Comparison of ENCODE assay signal across 22 cellular contexts in genomic region chr20:31831211-31831610, GRCh38. TPM values are rescaled to one million over a fixed set of nuclear protein-coding genes. Genes with fewer than 3 reads are reported as not detected.
DNase-seq lines count a peak whose midpoint lies in the region; ATAC-seq and TF ChIP-seq lines count a peak whose summit lies in the region.
"Had no signal": no experiment of that assay in that cellular context is flagged by ENCODE, and none has a peak within 500 bp of the region (broad histone marks: within the 10 kb centered on the region; RNA-seq: fewer than 3 reads in every experiment).

No MANE protein-coding gene starts in this region.

- H3K9me3 ChIP-seq in SK-N-SH: no peaks in the 10 kb centered on the region
- no peaks in the 10 kb centered on the region for H3K9me3 ChIP-seq in neuronal stem cell (replicated peaks in 1 of 2; ENCODE audit: control insufficient read depth in 2 of 2, insufficient read depth in 1 of 2, low read depth in 1 of 2, low read length in 2 of 2)
- H3K9me3 ChIP-seq in gastrocnemius medialis: no peaks in the 10 kb centered on the region
- H3K9me3 ChIP-seq: BE2C; BLaER1 treated with 17β-estradiol and CSF1 and Interleukin-3, amounts not matched to agents 10 nM and 100 nM had no signal

- H3F3A ChIP-seq in SK-N-SH (replicated peaks; ENCODE audit: insufficient read depth): peaks cover 9% of the 10 kb centered on the region

- H3K4me3 Mint-ChIP-seq in activated T-helper 17 cell treated with anti-CD3 and anti-CD28 coated beads, Interleukin-2, amount 50 U/mL, for 72 hours: no peak overlapping the region
- H3K4me3 Mint-ChIP-seq: CD14-positive monocyte; CD4-positive, alpha-beta T cell; CD8-positive, alpha-beta memory T cell had no signal

- CTCF ChIA-PET in SK-N-SH (lab: Yijun Ruan, JAX): interaction anchor here (1.8 to 15.5 kb wide), 4 partner anchors 7 to 107 kb away, joined by 5 to 174 read pairs (median 44); partner anchors contain the start of gene FOXS1

- H2BK12ac ChIP-seq in neuronal stem cell (ENCODE audit: low read length): peak overlapping the region; percentile 93

- H2AFZ ChIP-seq in SK-N-SH (ENCODE audit: low read depth): no peak overlapping the region
- no peak overlapping the region for H2AFZ ChIP-seq in neuronal stem cell (ENCODE audit: low read length)

- in situ Hi-C loops in gastrocnemius medialis (cut with MboI; ENCODE audit: low sequenced_read_pairs in 4 of 4): loop anchor here in 1 of 4 donors (25.0 kb wide), 1 partner anchor 94 kb away; the partner anchor contains the start of gene TPX2

- TF ChIP-seq EP300 in SK-N-SH (IDR thresholded peaks at IDR 0.05; ENCODE audit: borderline replicate concordance in 1 of 2, low read depth in 1 of 2, low read length in 1 of 2): no peak

- H3K27me3 ChIP-seq in SK-N-SH (ENCODE audit: insufficient read depth): no peaks in the 10 kb centered on the region
- H3K27me3 ChIP-seq in neuronal stem cell (ENCODE audit: control insufficient read depth in 3 of 3, insufficient read depth in 3 of 3, low read depth in 1 of 3, low read length in 3 of 3): no peaks in the 10 kb centered on the region
- no peaks in the 10 kb centered on the region for H3K27me3 ChIP-seq in gastrocnemius medialis
- H3K27me3 ChIP-seq: BE2C had no signal

- H4K8ac ChIP-seq in neuronal stem cell (ENCODE audit: low read depth, low read length): no peak overlapping the region

- 91% methylated on average over 6 of the region's 6 CpGs for WGBS in SK-N-SH (ENCODE audit: low lambda C conversion rate)
- no CpG with 5 or more reads among the region's 6 CpGs for WGBS in neuronal stem cell (ENCODE audit: extremely low coverage in 2 of 2, insufficient read length in 2 of 2, insufficient replicate concordance in 1 of 2), 2 donors

- H3K14ac ChIP-seq in neuronal stem cell (ENCODE audit: low read length): peak overlapping the region; percentile 74

- peak overlapping the region; percentile 49 for H2AK5ac ChIP-seq in neuronal stem cell (ENCODE audit: low read depth, low read length)

- no peak overlapping the region for H3K27ac Mint-ChIP-seq in activated T-helper 17 cell treated with anti-CD3 and anti-CD28 coated beads, Interleukin-2, amount 50 U/mL, for 72 hours
- H3K27ac Mint-ChIP-seq: CD14-positive monocyte; CD4-positive, alpha-beta T cell; CD8-positive, alpha-beta memory T cell had no signal

- peak overlapping the region; percentile 47 for H2BK5ac ChIP-seq in neuronal stem cell (ENCODE audit: low read length)

- H3K4ac ChIP-seq in neuronal stem cell (ENCODE audit: low read length): no peak overlapping the region

- H4K91ac ChIP-seq in neuronal stem cell (ENCODE audit: low read depth, low read length, poor library complexity): no peak overlapping the region

- H3K79me1 ChIP-seq in neuronal stem cell (ENCODE audit: low read depth, low read length): no peaks in the 10 kb centered on the region

- H3K27ac ChIP-seq in SK-N-SH (ENCODE audit: low read depth in 2 of 2, low read length in 1 of 2) (no peak overlapping the region), neuronal stem cell (replicated peaks; ENCODE audit: low read length) (no peak overlapping the region), gastrocnemius medialis (peak overlapping the region; percentile 54 to 95 (median 74))
- H3K27ac ChIP-seq: 22Rv1 had no signal

- no peak for ATAC-seq in SK-N-SH treated with all-trans-retinoic acid at 6 μM for 48 hours
- no peak for ATAC-seq in gastrocnemius medialis
- ATAC-seq in GM18907 (IDR thresholded peaks at IDR 0.05; ENCODE audit: unreplicated experiment): no peak
- no peak for ATAC-seq in activated T-helper 17 cell treated with anti-CD3 and anti-CD28 coated beads, Interleukin-2, amount 50 U/mL, for 72 hours (replicated peaks)
- ATAC-seq: GM12878 had no signal

- intact Hi-C loops in gastrocnemius medialis (cut with DNase I; ENCODE audit: low total_unique reads): loop anchor here (10.0 kb wide), 1 partner anchor 284 kb away; no protein-coding TSS in a partner anchor

- no peak overlapping the region for H2BK15ac ChIP-seq in neuronal stem cell (ENCODE audit: low read length)

- no peak for TF ChIP-seq RAD21 in SK-N-SH (IDR thresholded peaks at IDR 0.05; ENCODE audit: low read length)

- peak overlapping the region; percentile 94 for H3K23ac ChIP-seq in neuronal stem cell (ENCODE audit: low read depth, low read length, poor library complexity)

- no peaks in the 10 kb centered on the region for H3K4me1 Mint-ChIP-seq in activated T-helper 17 cell treated with anti-CD3 and anti-CD28 coated beads, Interleukin-2, amount 50 U/mL, for 72 hours
- H3K4me1 Mint-ChIP-seq: CD14-positive monocyte had no signal

- H3K9me3 Mint-ChIP-seq in activated T-helper 17 cell treated with anti-CD3 and anti-CD28 coated beads, Interleukin-2, amount 50 U/mL, for 72 hours: no peaks in the 10 kb centered on the region
- H3K9me3 Mint-ChIP-seq: CD4-positive, alpha-beta T cell; CD8-positive, alpha-beta memory T cell had no signal

- H4K20me1 ChIP-seq in SK-N-SH (ENCODE audit: insufficient read depth): no peaks in the 10 kb centered on the region

- H3K36me3 Mint-ChIP-seq in activated T-helper 17 cell treated with anti-CD3 and anti-CD28 coated beads, Interleukin-2, amount 50 U/mL, for 72 hours (ENCODE audit: low read depth): no peaks in the 10 kb centered on the region
- H3K36me3 Mint-ChIP-seq: CD8-positive, alpha-beta memory T cell had no signal

- H3K9ac ChIP-seq in SK-N-SH (no peak overlapping the region), neuronal stem cell (ENCODE audit: low read depth, low read length, poor library complexity) (no peak overlapping the region)

- TF ChIP-seq POLR2A in gastrocnemius medialis (IDR thresholded peaks at IDR 0.05): no peak

- DNase-seq in SK-N-SH (peak; percentile 9), neuronal stem cell (ENCODE audit: low spot score) (no peak), gastrocnemius medialis (no peak), NCI-H226 (no peak)
- DNase-seq: ACHN; AML-193; BE2C; CD4-positive, alpha-beta T cell; CD8-positive, alpha-beta memory T cell; DMS 273 treated with DMSO at 0.1 percent for 48 hours; DMS79; EL; GDM1; GOT3; HCEC 1CT had no signal

- no peaks in the 10 kb centered on the region for H3K27me3 Mint-ChIP-seq in activated T-helper 17 cell treated with anti-CD3 and anti-CD28 coated beads, Interleukin-2, amount 50 U/mL, for 72 hours
- H3K27me3 Mint-ChIP-seq: CD4-positive, alpha-beta T cell; CD8-positive, alpha-beta memory T cell had no signal

- POLR2A ChIA-PET in SK-N-SH (lab: Yijun Ruan, JAX): no interaction called here

- no peaks in the 10 kb centered on the region for H3K36me3 ChIP-seq in SK-N-SH (replicated peaks in 1 of 2; ENCODE audit: control insufficient read depth in 1 of 2, insufficient read depth in 2 of 2, low read length in 1 of 2)
- H3K36me3 ChIP-seq in neuronal stem cell (replicated peaks in 1 of 2; ENCODE audit: control insufficient read depth in 2 of 2, insufficient read depth in 2 of 2, low read length in 2 of 2): no peaks in the 10 kb centered on the region
- peaks cover 0 to 4% of the 10 kb centered on the region in 2 donors for H3K36me3 ChIP-seq in gastrocnemius medialis
- H3K36me3 ChIP-seq: BE2C; BLaER1 treated with 17β-estradiol and CSF1 and Interleukin-3, amounts not matched to agents 10 nM and 100 nM had no signal

- TF ChIP-seq CTCF in SK-N-SH (IDR thresholded peaks at IDR 0.05) (no peak), gastrocnemius medialis (IDR thresholded peaks at IDR 0.05 in 4 of 5, conservative IDR thresholded peaks at IDR 0.05 in 1 of 5) (no peak)

- H3K18ac ChIP-seq in neuronal stem cell (ENCODE audit: low read length): no peak overlapping the region

- peaks cover 8 to 21% of the 10 kb centered on the region in 2 experiments; a peak in 3 of 4 replicates for H3K4me1 ChIP-seq in SK-N-SH (ENCODE audit: control insufficient read depth in 1 of 2, insufficient read depth in 2 of 2, low read depth in 1 of 2, low read length in 1 of 2)
- H3K4me1 ChIP-seq in neuronal stem cell (ENCODE audit: control insufficient read depth in 2 of 2, insufficient read depth in 1 of 2, low read depth in 1 of 2, low read length in 2 of 2): peaks cover 3 to 15% of the 10 kb centered on the region in 2 donors
- H3K4me1 ChIP-seq in gastrocnemius medialis: peaks cover 8 to 44% of the 10 kb centered on the region in 2 donors

- no peak overlapping the region for H3K4me3 ChIP-seq in SK-N-SH (ENCODE audit: low read depth in 2 of 2, low read length in 1 of 2)
- no peak overlapping the region for H3K4me3 ChIP-seq in neuronal stem cell (ENCODE audit: low read length in 2 of 2)
- H3K4me3 ChIP-seq in gastrocnemius medialis: no peak overlapping the region
- H3K4me3 ChIP-seq: BLaER1 treated with 17β-estradiol and CSF1 and Interleukin-3, amounts not matched to agents 10 nM and 100 nM; GM12878 had no signal

- H3K4me2 ChIP-seq in SK-N-SH: no peak overlapping the region
- H3K4me2 ChIP-seq in neuronal stem cell (ENCODE audit: insufficient read depth, low read length, poor library complexity, severe bottlenecking): no peak overlapping the region

- no peaks in the 10 kb centered on the region for H3K9me2 ChIP-seq in SK-N-SH

- H3K79me2 ChIP-seq in SK-N-SH (ENCODE audit: insufficient read depth): no peaks in the 10 kb centered on the region

- H2BK120ac ChIP-seq in neuronal stem cell (ENCODE audit: low read depth, low read length): no peak overlapping the region

RNA-seq across cellular contexts. Expression of gene MYLK2, which starts 12.1 kb away (rescaled TPM):
- 0.21 and 0.31 TPM in 2 replicates for polyA plus RNA-seq in SK-N-SH (2012; rRNA removed)
- polyA plus RNA-seq in SK-N-SH (2012; cell fraction: cytosol; rRNA removed): 0.09 and 0.18 TPM in 2 replicates
- 1.0 and 1.3 TPM in 2 replicates for polyA plus RNA-seq in SK-N-SH (2012; cell fraction: nucleus; rRNA removed)
- 0.54 TPM for polyA plus RNA-seq in neuronal stem cell (2013, experiment 1 of 2)
- polyA plus RNA-seq in neuronal stem cell (2013, experiment 2 of 2): 0.48 TPM
- total RNA-seq in gastrocnemius medialis: 100 to 1,000 TPM in 2 of 4 donors, 10 to 100 TPM in 2; 17.2 to 255 (median 88.4) TPM
- under 1 TPM; 0.40 to 0.86 TPM for total RNA-seq in activated T-helper 17 cell treated with anti-CD3 and anti-CD28 coated beads, Interleukin-2, amount 50 U/mL, for 72 hours
- total RNA-seq: CD4-positive, alpha-beta T cell had no signal
- polyA plus RNA-seq: CD14-positive monocyte; CD8-positive, alpha-beta memory T cell had no signal

RNA-seq across cellular contexts. Expression of gene FOXS1, which starts 14.2 kb away (rescaled TPM):
- 0.73 and 0.99 TPM in 2 replicates for polyA plus RNA-seq in SK-N-SH (2012; rRNA removed)
- 0.48 and 0.83 TPM in 2 replicates for polyA plus RNA-seq in SK-N-SH (2012; cell fraction: cytosol; rRNA removed)
- 0.58 and 0.85 TPM in 2 replicates for polyA plus RNA-seq in SK-N-SH (2012; cell fraction: nucleus; rRNA removed)
- 1.1 TPM for polyA plus RNA-seq in neuronal stem cell (2013, experiment 1 of 2)
- polyA plus RNA-seq in neuronal stem cell (2013, experiment 2 of 2): 0.84 TPM
- under 1 TPM in 1 of 4 donors, not detected in 3; 0.33 TPM for total RNA-seq in gastrocnemius medialis
- total RNA-seq in activated T-helper 17 cell treated with anti-CD3 and anti-CD28 coated beads, Interleukin-2, amount 50 U/mL, for 72 hours: not detected
- total RNA-seq: CD4-positive, alpha-beta T cell; CD8-positive, alpha-beta memory T cell; GM12878 had no signal
- polyA plus RNA-seq: CD14-positive monocyte; CD8-positive, alpha-beta memory T cell; GM12878 had no signal

RNA-seq across cellular contexts. Expression of gene DUSP15, which starts 39.1 kb away (rescaled TPM):
- 4.3 and 5.4 TPM in 2 replicates for polyA plus RNA-seq in SK-N-SH (2012; rRNA removed)
- polyA plus RNA-seq in SK-N-SH (2012; cell fraction: cytosol; rRNA removed): 2.6 and 4.9 TPM in 2 replicates
- 11.5 and 13.8 TPM in 2 replicates for polyA plus RNA-seq in SK-N-SH (2012; cell fraction: nucleus; rRNA removed)
- polyA plus RNA-seq in neuronal stem cell (2013, experiment 1 of 2): 2.1 TPM
- 2.1 TPM for polyA plus RNA-seq in neuronal stem cell (2013, experiment 2 of 2)
- 1 to 10 TPM in 1 of 4 donors, not detected in 3; 1.1 TPM for total RNA-seq in gastrocnemius medialis
- total RNA-seq in activated T-helper 17 cell treated with anti-CD3 and anti-CD28 coated beads, Interleukin-2, amount 50 U/mL, for 72 hours: not detected
- total RNA-seq: CD4-positive, alpha-beta T cell; CD8-positive, alpha-beta memory T cell had no signal
- polyA plus RNA-seq: CD14-positive monocyte; CD8-positive, alpha-beta memory T cell had no signal

RNA-seq across cellular contexts. Expression of gene TTLL9, which starts 39.2 kb away (rescaled TPM):
- polyA plus RNA-seq in SK-N-SH (2012; rRNA removed): 0.23 and 0.32 TPM in 2 replicates
- 0.24 and 0.30 TPM in 2 replicates for polyA plus RNA-seq in SK-N-SH (2012; cell fraction: cytosol; rRNA removed)
- polyA plus RNA-seq in SK-N-SH (2012; cell fraction: nucleus; rRNA removed): 1.2 and 1.8 TPM in 2 replicates
- polyA plus RNA-seq in neuronal stem cell (2013, experiment 1 of 2): 0.38 TPM
- 0.48 TPM for polyA plus RNA-seq in neuronal stem cell (2013, experiment 2 of 2)
- not detected for total RNA-seq in gastrocnemius medialis
- total RNA-seq in activated T-helper 17 cell treated with anti-CD3 and anti-CD28 coated beads, Interleukin-2, amount 50 U/mL, for 72 hours: not detected
- total RNA-seq: CD4-positive, alpha-beta T cell; CD8-positive, alpha-beta memory T cell had no signal
- polyA plus RNA-seq: CD14-positive monocyte; CD8-positive, alpha-beta memory T cell had no signal

Comparison
In these comparisons a context has a peak if more than half of its experiments do, and no peak if none do; other contexts are left out.
1. H3K27ac ChIP-seq: peak in gastrocnemius medialis (4 of 4); none in SK-N-SH (0 of 2) and neuronal stem cell (single experiment).
2. RNA of gene MYLK2, which starts 12.1 kb away (total RNA-seq): 17.2 to 255 TPM in gastrocnemius medialis; 0.40 to 0.86 TPM in activated T-helper 17 cell treated with anti-CD3 and anti-CD28 coated beads, Interleukin-2, amount 50 U/mL, for 72 hours; every median in the first group is over 4 times any median in the second.